Comparison of ENCODE assay signal across 6 cellular contexts in the genomic region with DNA sequence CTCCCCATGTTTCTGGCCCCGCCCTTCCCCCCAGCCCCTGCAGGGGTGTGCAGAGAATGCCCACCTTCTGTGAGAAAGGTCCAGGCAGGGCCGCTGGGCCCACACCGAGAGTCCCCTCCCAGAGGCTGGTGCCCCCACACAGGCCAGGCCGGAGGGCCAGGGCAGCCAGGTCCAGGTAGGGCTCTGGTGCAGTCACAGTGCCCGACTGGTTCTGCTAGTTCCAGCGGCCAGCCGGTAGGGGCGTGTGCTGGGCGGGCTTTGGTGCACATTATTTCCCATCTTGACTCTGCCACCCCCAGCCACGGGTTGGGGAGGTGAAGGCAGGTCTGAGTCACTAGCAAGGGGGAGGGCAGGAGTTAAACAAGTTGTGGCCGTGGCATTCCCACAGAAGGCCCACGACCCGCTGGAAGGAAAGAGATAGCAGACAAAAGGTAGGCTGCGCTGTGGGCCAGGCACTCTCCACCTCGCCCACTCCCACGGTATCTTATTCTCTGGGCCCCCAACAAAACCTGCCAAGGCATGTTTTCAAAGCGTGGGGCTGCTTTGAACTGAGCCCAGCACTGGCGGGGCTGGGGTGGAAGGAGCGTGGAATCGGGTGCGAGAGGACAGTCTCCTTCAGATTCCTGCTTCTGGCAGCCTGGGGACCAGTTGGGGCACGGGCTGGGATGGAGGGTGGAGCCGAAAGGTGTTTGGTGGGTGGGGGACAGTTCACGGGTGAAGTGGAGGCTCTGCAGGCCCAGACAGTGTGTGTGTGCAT. TPM values are rescaled to one million over a fixed set of nuclear protein-coding genes. Genes with fewer than 3 reads are reported as not detected.
A peak's percentile ranks its signal among the peaks of the same experiment; 100 is the strongest.
DNase-seq lines count a peak whose midpoint lies in the region; ATAC-seq and TF ChIP-seq lines count a peak whose summit lies in the region.

No MANE protein-coding gene starts in this region.

- H3K27ac Mint-ChIP-seq in glutamatergic neuron (ENCODE audit: unreplicated experiment): no peak overlapping the region

- H3K27me3 ChIP-seq in thymus (ENCODE audit: control insufficient read depth, insufficient read depth): peaks cover 33% of the 10 kb centered on the region

- H3K27ac ChIP-seq in thymus (ENCODE audit: low read depth): peak overlapping the region; percentile 25

- DNase-seq in activated T-cell treated with anti-CD3 and anti-CD28 coated beads for 24 hours (ENCODE audit: low read depth): peak; percentile 10
- DNase-seq in activated T-cell treated with anti-CD3 and anti-CD28 coated beads, Interleukin-2, amount 50 U/mL, for 1 hour: no peak
- DNase-seq in glutamatergic neuron: no peak
- DNase-seq in NCI-H1417 (lab: John Stamatoyannopoulos, UW): no peak

- no peaks in the 10 kb centered on the region for H3K4me1 ChIP-seq in thymus (ENCODE audit: control insufficient read depth, insufficient read depth, low read length)

- WGBS in thymus: 62% methylated on average over 24 of the region's 24 CpGs

- no peaks in the 10 kb centered on the region for H3K36me3 ChIP-seq in thymus (ENCODE audit: control insufficient read depth, insufficient read depth)

- H3K36me3 Mint-ChIP-seq in glutamatergic neuron (ENCODE audit: unreplicated experiment): peaks cover 4% of the 10 kb centered on the region

- no peak overlapping the region for H3K4me3 ChIP-seq in thymus (ENCODE audit: low read length)

- ATAC-seq in HG03354 (IDR thresholded peaks at IDR 0.05; ENCODE audit: poor library complexity, severe bottlenecking, unreplicated experiment): no peak

- peak overlapping the region; percentile 34 for H3K4me3 Mint-ChIP-seq in glutamatergic neuron (ENCODE audit: unreplicated experiment)

- H3K9me3 Mint-ChIP-seq in glutamatergic neuron (ENCODE audit: unreplicated experiment): peaks cover 4% of the 10 kb centered on the region

- peak; percentile 49 for TF ChIP-seq CTCF in glutamatergic neuron (IDR thresholded peaks at IDR 0.05; ENCODE audit: partially characterized antibody, unreplicated experiment)

- no peaks in the 10 kb centered on the region for H3K9me3 ChIP-seq in thymus (ENCODE audit: control insufficient read depth)

- peaks cover 16% of the 10 kb centered on the region for H3K27me3 Mint-ChIP-seq in glutamatergic neuron (ENCODE audit: unreplicated experiment)

- H3K4me1 Mint-ChIP-seq in glutamatergic neuron (ENCODE audit: low read depth, unreplicated experiment): peaks cover 11% of the 10 kb centered on the region

RNA-seq across cellular contexts. Expression of gene EPN3, which starts 1.9 kb away (rescaled TPM):
- total RNA-seq in glutamatergic neuron (ENCODE audit: unreplicated experiment): 0.12 TPM
- 5.3 TPM for polyA plus RNA-seq in thymus

RNA-seq across cellular contexts. Expression of gene SPATA20, which starts 12.6 kb away (rescaled TPM):
- total RNA-seq in glutamatergic neuron (ENCODE audit: unreplicated experiment): 14.0 TPM
- polyA plus RNA-seq in thymus: 12.4 TPM

RNA-seq across cellular contexts. Expression of gene CACNA1G, which starts 26.1 kb away (rescaled TPM):
- total RNA-seq in glutamatergic neuron (ENCODE audit: unreplicated experiment): 2.2 TPM
- polyA plus RNA-seq in thymus: 0.27 TPM

RNA-seq across cellular contexts. Expression of gene MYCBPAP, which starts 26.2 kb away (rescaled TPM):
- 2.5 TPM for total RNA-seq in glutamatergic neuron (ENCODE audit: unreplicated experiment)
- 1.5 TPM for polyA plus RNA-seq in thymus

RNA-seq across cellular contexts. Expression of gene RSAD1, which starts 55.7 kb away (rescaled TPM):
- 22.0 TPM for total RNA-seq in glutamatergic neuron (ENCODE audit: unreplicated experiment)
- 36.4 TPM for polyA plus RNA-seq in thymus
